In genomic region chr3:41682996-41683395, GRCh38 we compare ENCODE assay signal across 1 cellular context.
TF ChIP-seq lines count a peak whose summit lies in the region.

No MANE protein-coding gene starts in this region.

TF ChIP-seq in SK-N-SH treated with all-trans-retinoic acid at 6 μM for 48 hours, 23 proteins besides CTCF, POLR2A, EP300 and RAD21 (continued from another document):
- TF ChIP-seq CSRNP3 (CRISPR knock-in tag; IDR thresholded peaks at IDR 0.05): no peak
- TF ChIP-seq PATZ1 (CRISPR knock-in tag; IDR thresholded peaks at IDR 0.05; ENCODE audit: borderline replicate concordance): no peak
- TF ChIP-seq ISL1 (CRISPR knock-in tag; IDR thresholded peaks at IDR 0.05): no peak
- no peak for TF ChIP-seq CSDC2 (CRISPR knock-in tag; IDR thresholded peaks at IDR 0.05)
- TF ChIP-seq PPARA (CRISPR knock-in tag; IDR thresholded peaks at IDR 0.05; ENCODE audit: borderline replicate concordance): no peak
TF ChIP-seq in SK-N-SH treated with all-trans-retinoic acid at 6 μM for 48 hours: peak in this region for 0.
